ENCODE assay signal across 10 cellular contexts in the genomic region with DNA sequence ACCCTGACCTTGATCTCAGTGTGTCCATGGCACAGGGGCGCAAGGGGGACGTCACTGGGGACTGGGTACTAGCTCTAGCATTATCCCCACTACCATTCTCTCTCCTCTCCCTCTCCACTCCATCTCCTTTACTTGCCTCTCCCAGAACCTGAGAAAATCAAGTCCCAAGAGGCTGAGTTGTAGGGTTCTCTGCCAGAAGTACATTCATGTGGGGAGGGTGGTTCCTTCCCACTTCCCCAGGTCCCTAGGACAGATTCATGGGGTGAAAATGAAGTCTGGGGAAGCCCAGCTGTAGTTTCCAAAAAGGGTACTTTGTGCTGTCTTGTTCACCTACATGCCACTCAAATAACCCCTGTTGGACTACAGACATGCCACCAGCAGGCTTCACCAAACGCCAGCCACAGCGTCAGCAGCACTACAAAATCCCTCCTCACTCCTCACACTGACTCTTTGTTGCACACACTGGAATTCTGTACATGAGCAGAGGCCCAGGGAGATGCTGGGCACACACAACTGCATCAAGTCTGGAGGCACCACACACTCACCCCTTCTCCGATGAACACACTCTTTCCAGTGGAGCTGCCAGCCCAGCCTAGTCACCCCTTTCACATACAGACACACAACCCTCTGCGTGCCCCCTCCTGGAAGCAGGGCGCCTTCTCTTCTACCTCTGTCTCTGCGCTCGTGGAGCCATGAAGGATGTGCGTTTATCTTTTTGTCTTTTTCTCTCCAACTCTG. TPM values are rescaled to one million over a fixed set of nuclear protein-coding genes. Genes with fewer than 3 reads are reported as not detected.
DNase-seq lines count a peak whose midpoint lies in the region; ATAC-seq lines count a peak whose summit lies in the region.
"Had no signal": no experiment of that assay in that cellular context is flagged by ENCODE, and none has a peak within 500 bp of the region (broad histone marks: within the 10 kb centered on the region; RNA-seq: fewer than 3 reads in every experiment).

No MANE protein-coding gene starts in this region.

- ATAC-seq in stimulated activated naive CD8-positive, alpha-beta T cell treated with anti-CD3 and anti-CD28 coated beads, Interleukin-15, Interleukin-2, amounts not matched to agents 100 U/mL and 50 U/mL, for 24 hours: no peak
- no peak for ATAC-seq in naive thymus-derived CD4-positive, alpha-beta T cell
- no peak for ATAC-seq in HG03045 (IDR thresholded peaks at IDR 0.05; ENCODE audit: unreplicated experiment)
- ATAC-seq in HG02973 (IDR thresholded peaks at IDR 0.05; ENCODE audit: unreplicated experiment): no peak
- ATAC-seq in HG03095 (IDR thresholded peaks at IDR 0.05; ENCODE audit: unreplicated experiment): no peak
- ATAC-seq: pancreas had no signal

- H3K9me3 Mint-ChIP-seq in stimulated activated naive CD8-positive, alpha-beta T cell treated with anti-CD3 and anti-CD28 coated beads, Interleukin-15, Interleukin-2, amounts not matched to agents 100 ng/mL and 50 ng/mL, for 24 hours: no peaks in the 10 kb centered on the region
- H3K9me3 Mint-ChIP-seq in naive thymus-derived CD4-positive, alpha-beta T cell: peaks cover 0 to 4% (median 0%) of the 10 kb centered on the region in 11 donors

- no peak for DNase-seq in stimulated activated naive CD8-positive, alpha-beta T cell treated with anti-CD3 and anti-CD28 coated beads, Interleukin-15, Interleukin-2, amounts not matched to agents 100 U/mL and 50 U/mL, for 24 hours
- DNase-seq in cerebellar cortex (ENCODE audit: low spot score) (peak; percentile 60), SKM-1 treated with dmso at 0.1 percent for 144 hours (lab: John Stamatoyannopoulos, UW; ENCODE audit: unreplicated experiment) (no peak)
- no peak for DNase-seq in naive thymus-derived CD4-positive, alpha-beta T cell
- DNase-seq: NCI-H2227 treated with DMSO at 0.1 percent for 48 hours had no signal

- peaks cover 27 to 37% of the 10 kb centered on the region in 2 donors for H3K4me1 ChIP-seq in naive thymus-derived CD4-positive, alpha-beta T cell (ENCODE audit: control insufficient read depth in 2 of 2, insufficient read depth in 2 of 2, low read length in 2 of 2)

- no peaks in the 10 kb centered on the region for H3K27me3 ChIP-seq in naive thymus-derived CD4-positive, alpha-beta T cell (ENCODE audit: control insufficient read depth in 2 of 2, insufficient read depth in 2 of 2, low read length in 2 of 2)
- H3K27me3 ChIP-seq: pancreas had no signal

- no peak overlapping the region for H3K27ac ChIP-seq in naive thymus-derived CD4-positive, alpha-beta T cell (ENCODE audit: low read depth, low read length)
- H3K27ac ChIP-seq: pancreas had no signal

- H3K36me3 ChIP-seq in naive thymus-derived CD4-positive, alpha-beta T cell (ENCODE audit: control insufficient read depth in 2 of 3, insufficient read depth in 3 of 3, low read length in 3 of 3): no peaks in the 10 kb centered on the region
- H3K36me3 ChIP-seq: pancreas had no signal

- peaks cover 5% of the 10 kb centered on the region for H3K36me3 Mint-ChIP-seq in stimulated activated naive CD8-positive, alpha-beta T cell treated with anti-CD3 and anti-CD28 coated beads, Interleukin-15, Interleukin-2, amounts not matched to agents 100 ng/mL and 50 ng/mL, for 24 hours (ENCODE audit: low read depth)
- peaks cover 0 to 7% (median 0%) of the 10 kb centered on the region in 5 donors for H3K36me3 Mint-ChIP-seq in naive thymus-derived CD4-positive, alpha-beta T cell

- no peak overlapping the region for H3K4me3 Mint-ChIP-seq in stimulated activated naive CD8-positive, alpha-beta T cell treated with anti-CD3 and anti-CD28 coated beads, Interleukin-15, Interleukin-2, amounts not matched to agents 100 ng/mL and 50 ng/mL, for 24 hours
- H3K4me3 Mint-ChIP-seq in naive thymus-derived CD4-positive, alpha-beta T cell: peak overlapping the region in 8 of 10 donors; percentile 22 to 100 (median 59)

- no peaks in the 10 kb centered on the region for H3K27me3 Mint-ChIP-seq in stimulated activated naive CD8-positive, alpha-beta T cell treated with anti-CD3 and anti-CD28 coated beads, Interleukin-15, Interleukin-2, amounts not matched to agents 100 ng/mL and 50 ng/mL, for 24 hours
- H3K27me3 Mint-ChIP-seq in naive thymus-derived CD4-positive, alpha-beta T cell: no peaks in the 10 kb centered on the region

- peaks cover 73% of the 10 kb centered on the region for H3K4me1 Mint-ChIP-seq in stimulated activated naive CD8-positive, alpha-beta T cell treated with anti-CD3 and anti-CD28 coated beads, Interleukin-15, Interleukin-2, amounts not matched to agents 100 ng/mL and 50 ng/mL, for 24 hours (ENCODE audit: low read depth)
- H3K4me1 Mint-ChIP-seq in naive thymus-derived CD4-positive, alpha-beta T cell: peaks cover 36 to 75% (median 68%) of the 10 kb centered on the region in 7 donors

- H3K9me3 ChIP-seq in naive thymus-derived CD4-positive, alpha-beta T cell (ENCODE audit: control insufficient read depth in 2 of 3, low read length in 3 of 3): no peaks in the 10 kb centered on the region
- H3K9me3 ChIP-seq: pancreas had no signal

- intact Hi-C loops in naive thymus-derived CD4-positive, alpha-beta T cell (cut with micrococcal nuclease): loop anchor here (5.0 kb wide), 1 partner anchor 277 kb away; the partner anchor contains the start of gene TARBP2 (in 2 of the 2)

- POLR2A ChIA-PET in naive thymus-derived CD4-positive, alpha-beta T cell (lab: Charles Lee): interaction anchor here (0.6 to 2.7 kb wide), 8 partner anchors 8 to 45 kb away, joined by 3 to 9 read pairs (median 3); partner anchors contain the start of genes CSAD and ZNF740

- H3K27ac Mint-ChIP-seq in stimulated activated naive CD8-positive, alpha-beta T cell treated with anti-CD3 and anti-CD28 coated beads, Interleukin-15, Interleukin-2, amounts not matched to agents 100 ng/mL and 50 ng/mL, for 24 hours: peak overlapping the region; percentile 76
- H3K27ac Mint-ChIP-seq in naive thymus-derived CD4-positive, alpha-beta T cell: peak overlapping the region; percentile 61 to 89 (median 84)

- CTCF ChIA-PET in naive thymus-derived CD4-positive, alpha-beta T cell (lab: Charles Lee): interaction anchor here (0.6 to 1.0 kb wide), 2 partner anchors 11 to 36 kb away, joined by 3 to 4 read pairs; no protein-coding TSS in a partner anchor

- H3K4me3 ChIP-seq in naive thymus-derived CD4-positive, alpha-beta T cell (ENCODE audit: low read length): no peak overlapping the region
- H3K4me3 ChIP-seq: pancreas had no signal

RNA-seq across cellular contexts. Expression of gene RARG, which starts 6.9 kb away (rescaled TPM):
- 10 to 100 TPM; 22.4 to 73.1 (median 57.4) TPM for total RNA-seq in naive thymus-derived CD4-positive, alpha-beta T cell
- polyA plus RNA-seq in naive thymus-derived CD4-positive, alpha-beta T cell: 10 to 100 TPM in 1 of 2 donors, 1 to 10 TPM in 1; 6.4 to 17.2 TPM

RNA-seq across cellular contexts. Expression of gene ITGB7, which starts 18.0 kb away (rescaled TPM):
- 100 to 1,000 TPM; 208 to 760 (median 408) TPM for total RNA-seq in naive thymus-derived CD4-positive, alpha-beta T cell
- polyA plus RNA-seq in naive thymus-derived CD4-positive, alpha-beta T cell: 100 to 1,000 TPM; 191 to 205 TPM

RNA-seq across cellular contexts. Expression of gene ESPL1, which starts 43.0 kb away (rescaled TPM):
- 10 to 100 TPM in 1 of 5 experiments, 1 to 10 TPM in 2, under 1 TPM in 2; 0.08 to 65.4 (median 1.1) TPM for total RNA-seq in naive thymus-derived CD4-positive, alpha-beta T cell
- polyA plus RNA-seq in naive thymus-derived CD4-positive, alpha-beta T cell: not detected

RNA-seq across cellular contexts. Expression of gene CSAD, which starts 44.3 kb away (rescaled TPM):
- 10 to 100 TPM; 34.1 to 76.3 (median 69.1) TPM for total RNA-seq in naive thymus-derived CD4-positive, alpha-beta T cell
- 1 to 10 TPM; 1.3 to 2.1 TPM for polyA plus RNA-seq in naive thymus-derived CD4-positive, alpha-beta T cell

RNA-seq across cellular contexts. Expression of gene ZNF740, which starts 44.5 kb away (rescaled TPM):
- 100 to 1,000 TPM in 2 of 5 experiments, 10 to 100 TPM in 3; 37.2 to 135 (median 49.5) TPM for total RNA-seq in naive thymus-derived CD4-positive, alpha-beta T cell
- 1 to 10 TPM; 3.6 to 3.8 TPM for polyA plus RNA-seq in naive thymus-derived CD4-positive, alpha-beta T cell
